In genomic region chr1:154707901-154708514, GRCh38 we compare ENCODE assay signal across 31 cellular contexts.
"Had no signal": no experiment of that assay in that cellular context is flagged by ENCODE, and none has a peak within 500 bp of the region (broad histone marks: within the 10 kb centered on the region; RNA-seq: fewer than 3 reads in every experiment).

No MANE protein-coding gene starts in this region.

- H3K36me3 Mint-ChIP-seq: natural killer cell, T-cell had no signal

- H3K4me2 ChIP-seq: smooth muscle cell had no signal

- H3K4me3 Mint-ChIP-seq: activated CD8-positive, alpha-beta T cell treated with anti-CD3 and anti-CD28 coated beads, Interleukin-2, amount 10 ng/mL, durations not matched to agents 7 days and 5 days; activated naive CD8-positive, alpha-beta T cell treated with anti-CD3 and anti-CD28 coated beads, Interleukin-2, amount 50 U/mL, for 24 hours; activated T-helper 1 cell treated with anti-CD3 and anti-CD28 coated beads, Interleukin-12 subunit alpha, Interleukin-12 subunit beta, Interleukin-2, Interleukin-4 antibody, amounts not matched to agents 30 ng/mL and 10 ng/mL and 1 ng/mL, durations not matched to agents 14 hours and 24 hours and 36 hours; central memory CD8-positive, alpha-beta T cell; natural killer cell; T-cell; T-helper 2 cell treated with Interferon-gamma antibody and Interleukin-4, amounts not matched to agents 5 μg/mL and 100 μg/mL, for 36 hours had no signal

- H3K4me1 ChIP-seq: body of pancreas, gastroesophageal sphincter, pancreas, upper lobe of left lung had no signal

- FAIRE-seq: colon, endothelial cell of umbilical vein, keratinocyte, pancreas had no signal

- H3K27ac ChIP-seq: body of pancreas, esophagus muscularis mucosa, gastroesophageal sphincter, pancreas, thoracic aorta, upper lobe of left lung, WERI-Rb-1 had no signal

- H3K4me1 Mint-ChIP-seq: central memory CD8-positive, alpha-beta T cell; natural killer cell; T-cell had no signal

- H3K27me3 ChIP-seq: body of pancreas, esophagus muscularis mucosa, gastroesophageal sphincter, heart left ventricle, pancreas, upper lobe of left lung had no signal

- H3K27ac Mint-ChIP-seq: activated CD8-positive, alpha-beta T cell treated with anti-CD3 and anti-CD28 coated beads, Interleukin-2, amount 10 ng/mL, durations not matched to agents 7 days and 5 days; activated naive CD8-positive, alpha-beta T cell treated with anti-CD3 and anti-CD28 coated beads, Interleukin-2, amount 50 U/mL, for 24 hours; activated T-helper 1 cell treated with anti-CD3 and anti-CD28 coated beads, Interleukin-12 subunit alpha, Interleukin-12 subunit beta, Interleukin-2, Interleukin-4 antibody, amounts not matched to agents 30 ng/mL and 10 ng/mL and 1 ng/mL, durations not matched to agents 14 hours and 24 hours and 36 hours; natural killer cell; T-cell; T-helper 2 cell treated with Interferon-gamma antibody and Interleukin-4, amounts not matched to agents 5 μg/mL and 100 μg/mL, for 36 hours had no signal

- H3K9me3 Mint-ChIP-seq: activated naive CD8-positive, alpha-beta T cell treated with anti-CD3 and anti-CD28 coated beads, Interleukin-2, amount 50 U/mL, for 24 hours; activated T-helper 1 cell treated with anti-CD3 and anti-CD28 coated beads, Interleukin-12 subunit alpha, Interleukin-12 subunit beta, Interleukin-2, Interleukin-4 antibody, amounts not matched to agents 30 ng/mL and 10 ng/mL and 1 ng/mL, durations not matched to agents 14 hours and 24 hours and 36 hours; central memory CD8-positive, alpha-beta T cell; natural killer cell; T-cell; T-helper 2 cell treated with Interferon-gamma antibody and Interleukin-4, amounts not matched to agents 5 μg/mL and 100 μg/mL, for 36 hours had no signal

- ATAC-seq: activated CD8-positive, alpha-beta T cell treated with anti-CD3 and anti-CD28 coated beads, Interleukin-2, amount 10 ng/mL, durations not matched to agents 7 days and 5 days; activated naive CD8-positive, alpha-beta T cell treated with anti-CD3 and anti-CD28 coated beads, Interleukin-2, amount 50 U/mL, for 24 hours; body of pancreas; gastroesophageal sphincter; left lobe of liver; natural killer cell; pancreas; sciatic nerve; T-cell had no signal

- H3K4me3 ChIP-seq: body of pancreas, esophagus muscularis mucosa, gastroesophageal sphincter, pancreas, smooth muscle cell, thoracic aorta, upper lobe of left lung had no signal

- H3K36me3 ChIP-seq: pancreas, thoracic aorta, upper lobe of left lung, WERI-Rb-1 had no signal

- H3K9me3 ChIP-seq: body of pancreas, esophagus muscularis mucosa, gastroesophageal sphincter, heart left ventricle, pancreas, thoracic aorta, upper lobe of left lung had no signal

- DNase-seq: activated CD4-positive, alpha-beta T cell treated with anti-CD3 and anti-CD28 coated beads, Interleukin-2, amount 50 U/mL, for 1 hour; activated CD4-positive, CD25-positive, alpha-beta regulatory T cell treated with anti-CD3 and anti-CD28 coated beads, Interleukin-2, amount 50 U/mL, for 72 hours; activated CD8-positive, alpha-beta T cell treated with anti-CD3 and anti-CD28 coated beads, Interleukin-2, amount 10 ng/mL, durations not matched to agents 7 days and 5 days; activated gamma-delta T cell; activated naive CD4-positive, alpha-beta T cell treated with anti-CD3 and anti-CD28 coated beads, Interleukin-2, amount 50 U/mL, for 16 hours; activated naive CD8-positive, alpha-beta T cell treated with anti-CD3 and anti-CD28 coated beads, Interleukin-2, amount 50 U/mL, for 24 hours; body of pancreas; effector memory CD4-positive, alpha-beta T cell; heart left ventricle; mammary epithelial cell; midbrain; natural killer cell; pancreas; stimulated activated CD4-positive, alpha-beta T cell treated with anti-CD3 and anti-CD28 coated beads, Interleukin-15, amount 100 ng/mL, for 24 hours; stimulated activated CD8-positive, alpha-beta memory T cell treated with anti-CD3 and anti-CD28 coated beads, Interleukin-4, amount 100 ng/mL, for 48 hours; stimulated activated naive CD4-positive, alpha-beta T cell treated with Interleukin-2 at 50 U/mL for 16 hours; T-cell; WERI-Rb-1 had no signal
